ENCODE assay signal across 8 cellular contexts in the genomic region with DNA sequence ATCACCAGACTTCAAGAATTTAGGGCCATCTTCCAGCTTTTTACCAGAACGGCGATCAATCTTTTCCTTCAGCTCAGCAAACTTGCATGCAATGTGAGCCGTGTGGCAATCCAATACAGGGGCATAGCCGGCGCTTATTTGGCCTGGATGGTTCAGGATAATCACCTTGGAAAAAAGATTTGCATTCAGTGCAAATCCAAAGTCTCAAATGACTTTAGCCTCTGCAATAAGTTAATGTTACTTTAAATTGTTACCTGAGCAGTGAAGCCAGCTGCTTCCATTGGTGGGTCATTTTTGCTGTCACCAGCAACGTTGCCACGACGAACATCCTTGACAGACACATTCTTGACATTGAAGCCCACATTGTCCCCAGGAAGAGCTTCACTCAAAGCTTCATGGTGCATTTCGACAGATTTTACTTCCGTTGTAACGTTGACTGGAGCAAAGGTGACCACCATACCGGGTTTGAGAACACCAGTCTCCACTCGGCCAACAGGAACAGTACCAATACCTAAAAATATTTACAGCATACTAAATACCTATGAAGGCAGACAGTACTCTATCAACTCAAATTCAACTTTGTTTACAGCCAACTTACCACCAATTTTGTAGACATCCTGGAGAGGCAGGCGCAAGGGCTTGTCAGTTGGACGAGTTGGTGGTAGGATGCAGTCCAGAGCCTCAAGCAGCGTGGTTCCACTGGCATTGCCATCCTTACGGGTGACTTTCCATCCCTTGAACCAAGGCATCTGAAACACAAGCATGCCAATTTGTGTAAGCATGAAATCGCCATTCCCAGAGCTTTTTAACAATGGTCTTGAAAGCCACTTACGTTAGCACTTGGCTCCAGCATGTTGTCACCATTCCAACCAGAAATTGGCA. TPM values are rescaled to one million over a fixed set of nuclear protein-coding genes. Genes with fewer than 3 reads are reported as not detected.
DNase-seq lines count a peak whose midpoint lies in the region; TF ChIP-seq lines count a peak whose summit lies in the region.
"Not testable (repeated sequence)": the region's sequence is repeated elsewhere in the genome, so short reads cannot be mapped to it uniquely, and the experiment has no call there.

No MANE protein-coding gene starts in this region.

- H3K27me3 ChIP-seq in GM23248 (replicated peaks; ENCODE audit: insufficient read depth); OCI-LY3 (ENCODE audit: low read depth, low read length); mesendoderm (ENCODE audit: insufficient read depth, low read length, poor library complexity); skeletal muscle satellite cell (ENCODE audit: control insufficient read depth, insufficient read depth, low read length): not testable (repeated sequence)

- H4K20me1 ChIP-seq in GM23248 (ENCODE audit: insufficient read depth) (peaks cover 32% of the 10 kb centered on the region), OCI-LY3 (ENCODE audit: insufficient read depth, low read length) (peaks cover 57% of the 10 kb centered on the region)

- H3K56ac ChIP-seq in mesendoderm (ENCODE audit: low read length), result peak overlapping the region; percentile 86

- H3K36me3 ChIP-seq in GM23248 (ENCODE audit: low read depth), result peaks cover 53% of the 10 kb centered on the region
- peaks cover 62% of the 10 kb centered on the region for H3K36me3 ChIP-seq in OCI-LY3 (replicated peaks; ENCODE audit: low read depth, low read length)
- H3K36me3 ChIP-seq in mesendoderm (ENCODE audit: control insufficient read depth, insufficient read depth, low read length), result peaks cover 15% of the 10 kb centered on the region
- H3K36me3 ChIP-seq in skeletal muscle satellite cell (ENCODE audit: insufficient read depth, low read length), result peaks cover 59% of the 10 kb centered on the region

- H2BK5ac ChIP-seq in mesendoderm (ENCODE audit: low read length), result not testable (repeated sequence)

- H3K4me1 ChIP-seq in GM23248 (ENCODE audit: insufficient read depth) (peaks cover 32% of the 10 kb centered on the region), OCI-LY3 (ENCODE audit: low read length) (peaks cover 59% of the 10 kb centered on the region), skeletal muscle satellite cell (ENCODE audit: control insufficient read depth, insufficient read depth, low read length) (peaks cover 26% of the 10 kb centered on the region)
- H3K4me1 ChIP-seq in mesendoderm (ENCODE audit: control insufficient read depth, low read depth, low read length), result not testable (repeated sequence)

- not testable (repeated sequence) for H3K4ac ChIP-seq in mesendoderm (ENCODE audit: low read depth, low read length)

- H3K9ac ChIP-seq in GM23248 (peak overlapping the region; percentile 100), mesendoderm (ENCODE audit: low read length) (peak overlapping the region; percentile 87), skeletal muscle satellite cell (ENCODE audit: low read depth, low read length) (peak overlapping the region; percentile 99)
- not testable (repeated sequence) for H3K9ac ChIP-seq in OCI-LY3 (ENCODE audit: low read length)

- TF ChIP-seq CTCF in AG09309 (IDR thresholded peaks at IDR 0.05; ENCODE audit: control insufficient read depth, insufficient read depth, low read depth, low read length, missing control alignments); OCI-LY3 (IDR thresholded peaks at IDR 0.05; ENCODE audit: low read depth, low read length); cardiac fibroblast (IDR thresholded peaks at IDR 0.05; ENCODE audit: low read depth, low read length); fibroblast of villous mesenchyme (IDR thresholded peaks at IDR 0.05; ENCODE audit: insufficient read depth, low read depth, low read length): not testable (repeated sequence)

- not testable (repeated sequence) for H3K18ac ChIP-seq in mesendoderm (ENCODE audit: low read length)

- H3K27ac ChIP-seq in GM23248 (peak overlapping the region; percentile 100), OCI-LY3 (ENCODE audit: low read length) (peak overlapping the region; percentile 95)
- H3K27ac ChIP-seq in mesendoderm (ENCODE audit: low read depth, low read length), result not testable (repeated sequence)

- peak overlapping the region; percentile 99 for H3K4me2 ChIP-seq in GM23248 (ENCODE audit: unreplicated experiment)
- H3K4me2 ChIP-seq in OCI-LY3 (ENCODE audit: low read length), result peak overlapping the region; percentile 52
- H3K4me2 ChIP-seq in mesendoderm (ENCODE audit: low read length), result peak overlapping the region; percentile 73
- peak overlapping the region; percentile 88 for H3K4me2 ChIP-seq in skeletal muscle satellite cell (ENCODE audit: low read length)

- peaks cover 80% of the 10 kb centered on the region for H3F3A ChIP-seq in GM23248 (ENCODE audit: insufficient read depth)

- not testable (repeated sequence) for H2AK5ac ChIP-seq in mesendoderm (ENCODE audit: low read length)

- H3K79me2 ChIP-seq in GM23248 (ENCODE audit: insufficient read depth) (peaks cover 53% of the 10 kb centered on the region), OCI-LY3 (ENCODE audit: low read length) (peaks cover 55% of the 10 kb centered on the region), mesendoderm (ENCODE audit: control insufficient read depth, insufficient read depth, low read length) (peaks cover 24% of the 10 kb centered on the region)

- not testable (repeated sequence) for H2BK15ac ChIP-seq in mesendoderm (replicated peaks; ENCODE audit: low read depth)

- H3K9me3 ChIP-seq in GM23248 (ENCODE audit: low read depth); OCI-LY3 (ENCODE audit: insufficient read depth, low read length); skeletal muscle satellite cell (replicated peaks; ENCODE audit: low read length): not testable (repeated sequence)

- not testable (repeated sequence) for H4K5ac ChIP-seq in mesendoderm (ENCODE audit: low read length)

- not testable (repeated sequence) for H4K8ac ChIP-seq in mesendoderm (ENCODE audit: low read depth, low read length)

- 7 to 8% methylated on average over 19 of the region's 19 CpGs for WGBS in GM23248 (ENCODE audit: low coverage in 1 of 2, low lambda C conversion rate in 2 of 2, missing lambda C conversion rate in 2 of 2), 2 experiments
- whole genome bisulfite sequencing in mesendoderm (ENCODE audit: extremely low coverage, insufficient coverage, low lambda C conversion rate), result no CpG with 5 or more reads among the region's 19 CpGs

- not testable (repeated sequence) for H3K79me1 ChIP-seq in mesendoderm (ENCODE audit: low read length)

- in situ Hi-C loops in GM23248 (cut with MboI), result loop anchor here (25.0 kb wide), 1 partner anchor 94 kb away; no protein-coding TSS in a partner anchor

- H2AFZ ChIP-seq in GM23248; OCI-LY3 (ENCODE audit: low read depth, low read length): not testable (repeated sequence)

- H3K4me3 ChIP-seq in AG09309 (ENCODE audit: control insufficient read depth, low read depth, low read length), result peak overlapping the region; percentile 87
- H3K4me3 ChIP-seq in GM23248, result peak overlapping the region; percentile 97
- peak overlapping the region; percentile 92 for H3K4me3 ChIP-seq in OCI-LY3 (ENCODE audit: low read length)
- peak overlapping the region; percentile 36 to 53 for H3K4me3 ChIP-seq in cardiac fibroblast (replicated peaks in 1 of 2; ENCODE audit: low read depth in 2 of 2, low read length in 2 of 2)
- H3K4me3 ChIP-seq in fibroblast of villous mesenchyme (ENCODE audit: low read depth, low read length), result peak overlapping the region; percentile 80
- peak overlapping the region; percentile 65 for H3K4me3 ChIP-seq in mesendoderm (ENCODE audit: low read length)
- peak overlapping the region; percentile 92 for H3K4me3 ChIP-seq in skeletal muscle satellite cell (ENCODE audit: low read length)

- not testable (repeated sequence) for H3K23ac ChIP-seq in mesendoderm (ENCODE audit: low read length)

- not testable (repeated sequence) for DNase-seq in AG09309 (ENCODE audit: low read depth); fibroblast of villous mesenchyme (ENCODE audit: low read depth); mesendoderm
- DNase-seq in GM23248 (peak; percentile 41), cardiac fibroblast (ENCODE audit: low read depth in 2 of 2) (peak; percentile 38 to 72)
- DNase-seq in activated CD8-positive, alpha-beta memory T cell treated with anti-CD3 and anti-CD28 coated beads, Interleukin-2, amount 50 U/mL, for 48 hours, result peak; percentile 63

- not testable (repeated sequence) for H3K9me2 ChIP-seq in GM23248 (ENCODE audit: insufficient read depth)

- H2BK120ac ChIP-seq in mesendoderm (ENCODE audit: low read depth, low read length), result not testable (repeated sequence)

RNA-seq across cellular contexts. Expression of gene EEF1A1, which starts 2.5 kb away (rescaled TPM):
- total RNA-seq in GM23248 (2014; rRNA removed; shearing (Covaris generic)), result 13,436 and 14,561 TPM in 2 replicates
- 3,887 and 3,918 TPM in 2 replicates for polyA plus RNA-seq in GM23248 (2016; fragmentation: Nextera tagmentation; extraction: Ambion mirVana)
- total RNA-seq in fibroblast of villous mesenchyme, result 14,096 and 18,582 TPM in 2 replicates
- 13,473 TPM for polyA plus RNA-seq in mesendoderm (2013, experiment 1 of 2)
- 13,556 TPM for polyA plus RNA-seq in mesendoderm (2013, experiment 2 of 2)
- total RNA-seq in skeletal muscle satellite cell (2012; rRNA removed), result 14,246 and 14,975 TPM in 2 replicates

RNA-seq across cellular contexts. Expression of gene MTO1, which starts 56.8 kb away (rescaled TPM):
- total RNA-seq in GM23248 (2014; rRNA removed; shearing (Covaris generic)), result 22.9 and 28.9 TPM in 2 replicates
- polyA plus RNA-seq in GM23248 (2016; fragmentation: Nextera tagmentation; extraction: Ambion mirVana), result 21.8 and 23.0 TPM in 2 replicates
- 42.8 and 59.2 TPM in 2 replicates for total RNA-seq in fibroblast of villous mesenchyme
- 18.4 TPM for polyA plus RNA-seq in mesendoderm (2013, experiment 1 of 2)
- polyA plus RNA-seq in mesendoderm (2013, experiment 2 of 2), result 17.3 TPM
- total RNA-seq in skeletal muscle satellite cell (2012; rRNA removed), result 33.7 and 35.4 TPM in 2 replicates

Comparison
In these comparisons a context has a peak if more than half of its experiments do, and no peak if none do; other contexts are left out.
1. H3K4me3 ChIP-seq: peak in every context shown above with its lines; median percentile 97 in GM23248; 92 in OCI-LY3; 92 in skeletal muscle satellite cell; 87 in AG09309; 80 in fibroblast of villous mesenchyme; 65 in mesendoderm; 44 in cardiac fibroblast.